ENCODE assay signal across 1 cellular context in genomic region chr17:29625037-29625750, GRCh38.
TF ChIP-seq lines count a peak whose summit lies in the region.

No MANE protein-coding gene starts in this region.

TF ChIP-seq in IMR-90, 13 proteins besides CTCF, POLR2A, EP300 and RAD21:
- TF ChIP-seq RFX5 (IDR thresholded peaks at IDR 0.05; ENCODE audit: low read depth, low read length) (no peak), CEBPB (IDR thresholded peaks at IDR 0.05; ENCODE audit: low read depth, low read length) (no peak), CHD1 (IDR thresholded peaks at IDR 0.05; ENCODE audit: low read depth, low read length) (no peak), MAFK (IDR thresholded peaks at IDR 0.05; ENCODE audit: low read depth, low read length) (no peak), FOS (IDR thresholded peaks at IDR 0.05; ENCODE audit: low read depth, low read length) (no peak)
